ENCODE assay signal across 9 cellular contexts in the genomic region with DNA sequence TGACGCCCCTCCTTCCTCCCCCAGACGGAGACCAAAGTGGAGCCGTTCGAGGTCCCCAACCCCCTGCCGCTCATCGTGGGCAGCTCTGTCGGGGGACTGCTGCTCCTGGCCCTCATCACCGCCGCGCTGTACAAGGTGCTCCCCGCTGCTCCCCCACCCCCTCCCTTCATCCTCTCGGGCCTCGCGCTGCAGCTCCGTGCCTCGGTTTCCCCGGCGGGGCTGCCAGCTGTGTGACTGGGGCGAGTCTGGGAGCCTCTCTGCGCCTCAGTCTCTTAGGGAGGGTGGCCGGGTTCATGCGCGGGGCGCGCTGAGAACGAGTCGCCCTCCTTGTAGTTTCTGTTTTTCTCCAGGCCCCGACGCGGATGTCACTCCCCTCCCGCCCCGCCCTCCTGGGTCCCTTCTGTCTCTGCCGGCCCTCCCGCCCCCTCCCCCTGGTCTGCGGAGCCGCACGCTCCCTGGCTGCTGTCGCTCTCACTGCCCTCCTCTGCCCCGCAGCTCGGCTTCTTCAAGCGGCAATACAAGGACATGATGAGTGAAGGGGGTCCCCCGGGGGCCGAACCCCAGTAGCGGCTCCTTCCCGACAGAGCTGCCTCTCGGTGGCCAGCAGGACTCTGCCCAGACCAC. TPM values are rescaled to one million over a fixed set of nuclear protein-coding genes. Genes with fewer than 3 reads are reported as not detected.
DNase-seq lines count a peak whose midpoint lies in the region; ATAC-seq and TF ChIP-seq lines count a peak whose summit lies in the region.
"Had no signal": no experiment of that assay in that cellular context is flagged by ENCODE, and none has a peak within 500 bp of the region (broad histone marks: within the 10 kb centered on the region; RNA-seq: fewer than 3 reads in every experiment).

No MANE protein-coding gene starts in this region.

- no peaks in the 10 kb centered on the region for H3K79me1 ChIP-seq in trophoblast cell (ENCODE audit: low read length)

- H2AFZ ChIP-seq in trophoblast cell (ENCODE audit: insufficient read depth, low read length, poor library complexity) (no peak overlapping the region), PC-3 (ENCODE audit: low read length) (no peak overlapping the region)

- H3K4me2 ChIP-seq in trophoblast cell (ENCODE audit: low read length): no peak overlapping the region
- H3K4me2 ChIP-seq in PC-3 (ENCODE audit: low read length): no peak overlapping the region

- H3F3A ChIP-seq in PC-3 (ENCODE audit: low read length, unreplicated experiment): no peaks in the 10 kb centered on the region

- H3K79me2 ChIP-seq in trophoblast cell (ENCODE audit: control insufficient read depth, insufficient read depth, low read length, poor library complexity) (no peaks in the 10 kb centered on the region), PC-3 (ENCODE audit: low read length) (no peaks in the 10 kb centered on the region)

- no CpG with 5 or more reads among the region's 46 CpGs for WGBS in trophoblast cell (ENCODE audit: extremely low coverage, insufficient coverage, insufficient read length)

- ATAC-seq in PC-3 (no peak), HG02938 (IDR thresholded peaks at IDR 0.05; ENCODE audit: unreplicated experiment) (no peak)

- TF ChIP-seq CTCF in Peyer's patch (IDR thresholded peaks at IDR 0.05) (no peak), GM13977 (IDR thresholded peaks at IDR 0.05; ENCODE audit: extremely low read depth, insufficient read depth, missing control alignments) (no peak), PC-3 (conservative IDR thresholded peaks at IDR 0.05; ENCODE audit: low read depth, low read length) (no peak)

- no peak overlapping the region for H3K18ac ChIP-seq in trophoblast cell (ENCODE audit: low read length)

- H3K4me1 ChIP-seq in ES-I3 (ENCODE audit: insufficient read depth, low read length) (peaks cover 4% of the 10 kb centered on the region), Peyer's patch (no peaks in the 10 kb centered on the region), duodenal mucosa (ENCODE audit: control insufficient read depth in 1 of 2, insufficient read depth in 2 of 2, low read length in 2 of 2) (peaks cover 0 to 3% of the 10 kb centered on the region in 2 donors), trophoblast cell (ENCODE audit: control insufficient read depth in 1 of 2, insufficient read depth in 2 of 2, low read length in 2 of 2) (no peaks in the 10 kb centered on the region), PC-3 (ENCODE audit: insufficient read depth, low read length) (no peaks in the 10 kb centered on the region)

- H2BK120ac ChIP-seq in trophoblast cell (ENCODE audit: insufficient read depth, low read length, poor library complexity): no peak overlapping the region

- H3K9me2 ChIP-seq in PC-3 (replicated peaks; ENCODE audit: low read length): no peaks in the 10 kb centered on the region

- no peak overlapping the region for H4K12ac ChIP-seq in trophoblast cell (ENCODE audit: low read depth, low read length)

- BruUV-seq in PC-3 (replicated peaks; lab: Mats Ljungman, UMichigan): no TSS peak

- H2AK5ac ChIP-seq in trophoblast cell (ENCODE audit: low read length): no peak overlapping the region

- no peaks in the 10 kb centered on the region for H4K20me1 ChIP-seq in PC-3 (ENCODE audit: low read length)

- H3K27ac ChIP-seq in Peyer's patch (peak overlapping the region in 1 of 4 donors; percentile 2), duodenal mucosa (ENCODE audit: low read depth, low read length) (no peak overlapping the region), trophoblast cell (ENCODE audit: low read depth, low read length) (no peak overlapping the region), PC-3 (ENCODE audit: low read length) (no peak overlapping the region)

- H2BK5ac ChIP-seq in trophoblast cell (ENCODE audit: low read depth, low read length, poor library complexity): no peak overlapping the region

- no peak overlapping the region for H4K8ac ChIP-seq in trophoblast cell (ENCODE audit: low read depth, low read length)

- DNase-seq in Peyer's patch: peak in 2 of 3 donors; percentile 31 to 59
- DNase-seq in trophoblast cell: no peak
- no peak for DNase-seq in germinal center (ENCODE audit: low spot score)
- DNase-seq in GM13977 (ENCODE audit: low spot score): no peak
- DNase-seq in PC-3: no peak
- DNase-seq: NCI-H2081 treated with DMSO at 0.1 percent for 48 hours had no signal

- in situ Hi-C loops in GM13977 (cut with MboI; ENCODE audit: low pct_unique_long_range_greater_than_20kb, low sequenced_read_pairs, unreplicated experiment): no loop called here

- no peaks in the 10 kb centered on the region for H3K36me3 ChIP-seq in ES-I3 (ENCODE audit: insufficient read depth, low read length)
- no peaks in the 10 kb centered on the region for H3K36me3 ChIP-seq in Peyer's patch
- H3K36me3 ChIP-seq in duodenal mucosa (ENCODE audit: control insufficient read depth in 1 of 2, insufficient read depth in 2 of 2, low read length in 2 of 2): no peaks in the 10 kb centered on the region
- H3K36me3 ChIP-seq in trophoblast cell (ENCODE audit: control insufficient read depth in 1 of 2, insufficient read depth in 2 of 2, low read length in 2 of 2): no peaks in the 10 kb centered on the region
- no peaks in the 10 kb centered on the region for H3K36me3 ChIP-seq in PC-3 (ENCODE audit: low read depth, low read length)

- CTCF ChIA-PET in PC-3 (lab: Charles Lee): no interaction called here

- H3K9ac ChIP-seq in ES-I3 (ENCODE audit: low read depth, low read length) (peak overlapping the region; percentile 39; the same call in 1 of the 2 replicates), duodenal mucosa (ENCODE audit: low read depth in 1 of 2, low read length in 2 of 2) (no peak overlapping the region), trophoblast cell (ENCODE audit: low read length) (no peak overlapping the region), PC-3 (ENCODE audit: low read length) (no peak overlapping the region)

- TF ChIP-seq POLR2A in Peyer's patch (IDR thresholded peaks at IDR 0.05): no peak

- H3K23ac ChIP-seq in trophoblast cell (ENCODE audit: low read length): no peak overlapping the region

- POLR2A ChIA-PET in PC-3 (lab: Charles Lee; ENCODE audit: unreplicated experiment): no interaction called here

- H3K9me3 ChIP-seq in ES-I3 (ENCODE audit: control insufficient read depth, insufficient read depth, low read length): no peaks in the 10 kb centered on the region
- no peaks in the 10 kb centered on the region for H3K9me3 ChIP-seq in Peyer's patch
- H3K9me3 ChIP-seq in duodenal mucosa (ENCODE audit: control insufficient read depth in 1 of 2, low read length in 2 of 2): no peaks in the 10 kb centered on the region
- peaks cover 19% of the 10 kb centered on the region for H3K9me3 ChIP-seq in trophoblast cell (ENCODE audit: insufficient read depth, low read depth, low read length)
- no peaks in the 10 kb centered on the region for H3K9me3 ChIP-seq in PC-3 (ENCODE audit: low read length)

- no peak overlapping the region for H3K4ac ChIP-seq in trophoblast cell (ENCODE audit: low read depth, low read length)

- peak overlapping the region; percentile 38 to 54 (median 47) for H3K4me3 ChIP-seq in Peyer's patch
- peak overlapping the region; percentile 35 to 36 for H3K4me3 ChIP-seq in duodenal mucosa (ENCODE audit: low read depth in 1 of 2, low read length in 2 of 2)
- peak overlapping the region; percentile 50 for H3K4me3 ChIP-seq in trophoblast cell (ENCODE audit: low read depth, low read length)
- no peak overlapping the region for H3K4me3 ChIP-seq in PC-3 (ENCODE audit: low read length)

- no peak overlapping the region for H2BK12ac ChIP-seq in trophoblast cell (ENCODE audit: low read length)

- no peak overlapping the region for H4K91ac ChIP-seq in trophoblast cell (ENCODE audit: low read depth, low read length)

- peaks cover 0 to 6% of the 10 kb centered on the region in 2 donors for H3K27me3 ChIP-seq in Peyer's patch
- H3K27me3 ChIP-seq in duodenal mucosa (ENCODE audit: control insufficient read depth in 1 of 2, insufficient read depth in 2 of 2, low read length in 2 of 2): peaks cover 26 to 39% of the 10 kb centered on the region in 2 donors
- peaks cover 25% of the 10 kb centered on the region for H3K27me3 ChIP-seq in trophoblast cell (ENCODE audit: insufficient read depth, low read length)
- H3K27me3 ChIP-seq in PC-3 (ENCODE audit: low read length): peaks cover 37% of the 10 kb centered on the region

- H3K14ac ChIP-seq in trophoblast cell (ENCODE audit: low read length): no peak overlapping the region

- intact Hi-C loops in PC-3 (cut with micrococcal nuclease): no loop called here

RNA-seq across cellular contexts. Expression of a gene that starts 23.7 kb away (rescaled TPM):
- 10 to 100 TPM in 1 of 4 donors, 1 to 10 TPM in 1, under 1 TPM in 1, not detected in 1; 0.70 to 18.2 (median 2.5) TPM for total RNA-seq in Peyer's patch
- polyA plus RNA-seq in trophoblast cell (2013): not detected in 2 replicates
- total RNA-seq in PC-3 (2014; rRNA removed): not detected in 2 replicates

Comparison
In these comparisons a context has a peak if more than half of its experiments do, and no peak if none do; other contexts are left out.
1. DNase-seq: peak in Peyer's patch (2 of 3); none in trophoblast cell (0 of 2), germinal center (single experiment), GM13977 (single experiment) and PC-3 (single experiment).